1 cellular context compared by ENCODE assay signal in genomic region chr6:7151381-7151780, GRCh38.
TF ChIP-seq lines count a peak whose summit lies in the region.

No MANE protein-coding gene starts in this region.

TF ChIP-seq in HepG2, 621 proteins besides CTCF, POLR2A, EP300 and RAD21 (continued from another document and continues in another):
- TF ChIP-seq PPARG (CRISPR knock-in tag; conservative IDR thresholded peaks at IDR 0.05), result 0 out of 2 replicates have a peak, but pooled peaks have one; percentile 26
- 0 out of 2 replicates have a peak, but pooled peaks have one; percentile 14 for TF ChIP-seq TRIM24 (CRISPR knock-in tag; IDR thresholded peaks at IDR 0.05)
- peak; percentile 42; the same call in 1 of the 2 replicates for TF ChIP-seq HDAC2 (CRISPR knock-in tag; IDR thresholded peaks at IDR 0.05)
- TF ChIP-seq TBX2 (CRISPR knock-in tag; IDR thresholded peaks at IDR 0.05; ENCODE audit: borderline replicate concordance), result peak; percentile 30; the same call in 1 of the 2 replicates
- no peak for TF ChIP-seq NPAS2 (CRISPR knock-in tag; IDR thresholded peaks at IDR 0.05; ENCODE audit: borderline replicate concordance)
- TF ChIP-seq ZNF570 (CRISPR knock-in tag; IDR thresholded peaks at IDR 0.05; ENCODE audit: borderline replicate concordance), result no peak
- TF ChIP-seq ZBED4 (CRISPR knock-in tag; IDR thresholded peaks at IDR 0.05; ENCODE audit: borderline replicate concordance), result no peak
- peak; percentile 71 for TF ChIP-seq SALL1 (CRISPR knock-in tag; IDR thresholded peaks at IDR 0.05)
- TF ChIP-seq SOX6 (IDR thresholded peaks at IDR 0.05), result no peak
- TF ChIP-seq SOX6 (CRISPR knock-in tag; IDR thresholded peaks at IDR 0.05), result 0 out of 2 replicates have a peak, but pooled peaks have one; percentile 25
- TF ChIP-seq MAX (IDR thresholded peaks at IDR 0.05), result peak; percentile 56; the same call in 1 of the 2 replicates
- 0 out of 2 replicates have a peak, but pooled peaks have one; percentile 11 for TF ChIP-seq HNF4G (IDR thresholded peaks at IDR 0.05; ENCODE audit: borderline replicate concordance, low read depth, low read length)
- TF ChIP-seq HNF4G (CRISPR knock-in tag; IDR thresholded peaks at IDR 0.05; ENCODE audit: borderline replicate concordance, low read depth), result no peak
- TF ChIP-seq IRF2 (CRISPR knock-in tag; IDR thresholded peaks at IDR 0.05), result 0 out of 2 replicates have a peak, but pooled peaks have one; percentile 37
- no peak for TF ChIP-seq MLXIP (CRISPR knock-in tag; IDR thresholded peaks at IDR 0.05; ENCODE audit: borderline replicate concordance)
- no peak for TF ChIP-seq ZNF746 (CRISPR knock-in tag; IDR thresholded peaks at IDR 0.05)
- TF ChIP-seq ZNF414 (CRISPR knock-in tag; IDR thresholded peaks at IDR 0.05), result peak; percentile 51; the same call in 1 of the 2 replicates
- 0 out of 2 replicates have a peak, but pooled peaks have one; percentile 31 for TF ChIP-seq KMT2A (CRISPR knock-in tag; IDR thresholded peaks at IDR 0.05)
- TF ChIP-seq ZMYM4 (CRISPR knock-in tag; IDR thresholded peaks at IDR 0.05), result peak; percentile 74
- peak; percentile 44; the same call in 1 of the 2 replicates for TF ChIP-seq GATAD2A (CRISPR knock-in tag; IDR thresholded peaks at IDR 0.05)
- TF ChIP-seq DRAP1 (CRISPR knock-in tag; IDR thresholded peaks at IDR 0.05), result peak; percentile 27; the same call in 1 of the 2 replicates
- no peak for TF ChIP-seq ZNF577 (CRISPR knock-in tag; IDR thresholded peaks at IDR 0.05; ENCODE audit: borderline replicate concordance, low read depth)
- no peak for TF ChIP-seq MLLT10 (CRISPR knock-in tag; IDR thresholded peaks at IDR 0.05)
- no peak for TF ChIP-seq TFDP2 (CRISPR knock-in tag; IDR thresholded peaks at IDR 0.05)
- no peak for TF ChIP-seq SOX13 (IDR thresholded peaks at IDR 0.05)
- peak in 1 of 2 experiments; percentile 37; a peak in 1 of 4 replicates for TF ChIP-seq SOX13 (CRISPR knock-in tag; conservative IDR thresholded peaks at IDR 0.05 in 1 of 2, IDR thresholded peaks at IDR 0.05 in 1 of 2)
- peak; percentile 27; the same call in 1 of the 2 replicates for TF ChIP-seq RXRB (CRISPR knock-in tag; IDR thresholded peaks at IDR 0.05; ENCODE audit: borderline replicate concordance)
- no peak for TF ChIP-seq ZFP62 (CRISPR knock-in tag; IDR thresholded peaks at IDR 0.05)
- no peak for TF ChIP-seq REL (CRISPR knock-in tag; conservative IDR thresholded peaks at IDR 0.05)
- TF ChIP-seq CHCHD3 (CRISPR knock-in tag; IDR thresholded peaks at IDR 0.05), result no peak
- no peak for TF ChIP-seq SUZ12 (IDR thresholded peaks at IDR 0.05; ENCODE audit: low read depth, low read length)
- 0 out of 2 replicates have a peak, but pooled peaks have one; percentile 17 for TF ChIP-seq MLX (CRISPR knock-in tag; IDR thresholded peaks at IDR 0.05)
- no peak for TF ChIP-seq ZBTB39 (CRISPR knock-in tag; IDR thresholded peaks at IDR 0.05)
- TF ChIP-seq ZBTB7B (CRISPR knock-in tag; IDR thresholded peaks at IDR 0.05), result 0 out of 2 replicates have a peak, but pooled peaks have one; percentile 28
- no peak for TF ChIP-seq KIAA2018 (CRISPR knock-in tag; IDR thresholded peaks at IDR 0.05; ENCODE audit: borderline replicate concordance)
- TF ChIP-seq MIXL1 (CRISPR knock-in tag; IDR thresholded peaks at IDR 0.05), result peak; percentile 61; the same call in 1 of the 2 replicates
- TF ChIP-seq POGZ (CRISPR knock-in tag; IDR thresholded peaks at IDR 0.05), result peak; percentile 15; the same call in 1 of the 2 replicates
- no peak for TF ChIP-seq ZNF160 (CRISPR knock-in tag; IDR thresholded peaks at IDR 0.05)
- peak; percentile 14; the same call in 1 of the 2 replicates for TF ChIP-seq HMG20A (CRISPR knock-in tag; IDR thresholded peaks at IDR 0.05; ENCODE audit: borderline replicate concordance)
- TF ChIP-seq TCF7 (IDR thresholded peaks at IDR 0.05; ENCODE audit: low read depth), result no peak
- TF ChIP-seq HNRNPH1 (optimal IDR thresholded peaks at IDR 0.05; ENCODE audit: low read depth, low read length), result no peak
- no peak for TF ChIP-seq CAMTA2 (CRISPR knock-in tag; IDR thresholded peaks at IDR 0.05; ENCODE audit: borderline replicate concordance)
